ENCODE assay signal across 8 cellular contexts in genomic region chr22:36337365-36338130, GRCh38. TPM values are rescaled to one million over a fixed set of nuclear protein-coding genes. Genes with fewer than 3 reads are reported as not detected.
DNase-seq lines count a peak whose midpoint lies in the region; ATAC-seq and TF ChIP-seq lines count a peak whose summit lies in the region.

No MANE protein-coding gene starts in this region.

- H3K36me3 ChIP-seq in body of pancreas (replicated peaks in 1 of 2; ENCODE audit: insufficient read depth in 1 of 2, low read depth in 2 of 2), result peaks cover 0 to 18% of the 10 kb centered on the region in 2 donors
- H3K36me3 ChIP-seq in mucosa of rectum (ENCODE audit: control insufficient read depth in 2 of 2, insufficient read depth in 2 of 2, low read length in 2 of 2), result peaks cover 82 to 92% of the 10 kb centered on the region in 2 donors
- peaks cover 0 to 41% (median 20%) of the 10 kb centered on the region in 4 donors for H3K36me3 ChIP-seq in transverse colon

- H3K4me1 Mint-ChIP-seq in activated naive CD4-positive, alpha-beta T cell treated with anti-CD3 and anti-CD28 coated beads for 36 hours (ENCODE audit: low read depth), result peaks cover 97% of the 10 kb centered on the region

- TF ChIP-seq EP300 in transverse colon (IDR thresholded peaks at IDR 0.05; ENCODE audit: low read depth), result no peak

- H3K36me3 Mint-ChIP-seq in activated naive CD4-positive, alpha-beta T cell treated with anti-CD3 and anti-CD28 coated beads for 36 hours (ENCODE audit: low read depth), result peaks cover 79% of the 10 kb centered on the region

- H3K4me3 Mint-ChIP-seq in activated naive CD4-positive, alpha-beta T cell treated with anti-CD3 and anti-CD28 coated beads for 36 hours, result no peak overlapping the region

- DNase-seq in activated naive CD4-positive, alpha-beta T cell treated with anti-CD3 and anti-CD28 coated beads for 36 hours, result no peak
- no peak for DNase-seq in activated naive CD4-positive, alpha-beta T cell treated with anti-CD3 and anti-CD28 coated beads, Interleukin-2, amount 50 U/mL, for 16 hours
- DNase-seq in body of pancreas (no peak), transverse colon (no peak), NCI-H2171 (lab: John Stamatoyannopoulos, UW) (no peak), posterior vena cava (ENCODE audit: low spot score) (no peak), AML-193 (lab: John Stamatoyannopoulos, UW) (no peak)

- no peak for ATAC-seq in body of pancreas

- CTCF ChIA-PET in activated naive CD4-positive, alpha-beta T cell treated with anti-CD3 and anti-CD28 coated beads for 36 hours (lab: Charles Lee), result interaction anchor here (0.8 to 1.4 kb wide), 2 partner anchors 10 to 11 kb away, joined by 3 to 6 read pairs; no protein-coding TSS in a partner anchor

- H3K9me3 ChIP-seq in body of pancreas (no peaks in the 10 kb centered on the region), mucosa of rectum (ENCODE audit: control insufficient read depth in 2 of 2, low read length in 2 of 2) (no peaks in the 10 kb centered on the region), transverse colon (no peaks in the 10 kb centered on the region)

- H3K9me3 Mint-ChIP-seq in activated naive CD4-positive, alpha-beta T cell treated with anti-CD3 and anti-CD28 coated beads for 36 hours, result no peaks in the 10 kb centered on the region

- H3K4me1 ChIP-seq in body of pancreas, result peaks cover 68% of the 10 kb centered on the region
- H3K4me1 ChIP-seq in mucosa of rectum (ENCODE audit: control insufficient read depth in 2 of 2, insufficient read depth in 2 of 2, low read length in 2 of 2), result peaks cover 42 to 51% of the 10 kb centered on the region in 2 donors
- peaks cover 62 to 88% (median 66%) of the 10 kb centered on the region in 4 donors for H3K4me1 ChIP-seq in transverse colon

- TF ChIP-seq CTCF in body of pancreas (IDR thresholded peaks at IDR 0.05) (no peak), transverse colon (IDR thresholded peaks at IDR 0.05) (no peak)

- no peak overlapping the region for H3K9ac ChIP-seq in mucosa of rectum (ENCODE audit: low read depth in 1 of 2, low read length in 2 of 2)

- no peaks in the 10 kb centered on the region for H3K27me3 Mint-ChIP-seq in activated naive CD4-positive, alpha-beta T cell treated with anti-CD3 and anti-CD28 coated beads for 36 hours (ENCODE audit: low read depth)

- intact Hi-C loops in activated naive CD4-positive, alpha-beta T cell treated with anti-CD3 and anti-CD28 coated beads for 36 hours (cut with micrococcal nuclease), result no loop called here
- intact Hi-C loops in body of pancreas (cut with DNase I) (loop anchor here (5.0 kb wide), 1 partner anchor 45 kb away; no protein-coding TSS in a partner anchor), transverse colon (cut with DNase I; ENCODE audit: low total_unique reads) (no loop called here), posterior vena cava (cut with DNase I) (loop anchor here in 1 of 2 donors (10.0 kb wide), 1 partner anchor 1547 kb away; no protein-coding TSS in a partner anchor)

- in situ Hi-C loops in transverse colon (cut with MboI; ENCODE audit: low pct_ligation_motif_present in 1 of 4, low pct_unique_long_range_greater_than_20kb in 1 of 4, low sequenced_read_pairs in 3 of 4), result no loop called here

- H3K27ac Mint-ChIP-seq in activated naive CD4-positive, alpha-beta T cell treated with anti-CD3 and anti-CD28 coated beads for 36 hours, result peak overlapping the region; percentile 100

- H3K27me3 ChIP-seq in body of pancreas (no peaks in the 10 kb centered on the region), mucosa of rectum (ENCODE audit: control insufficient read depth in 2 of 2, insufficient read depth in 2 of 2, low read length in 2 of 2) (no peaks in the 10 kb centered on the region), transverse colon (no peaks in the 10 kb centered on the region)

- WGBS in body of pancreas, 2 donors, result 67 to 77% methylated on average over 8 of the region's 8 CpGs
- WGBS in transverse colon (ENCODE audit: low coverage in 1 of 2), 2 donors, result 41 to 44% methylated on average over 7 to 8 of the region's 8 CpGs

- TF ChIP-seq POLR2A in body of pancreas (IDR thresholded peaks at IDR 0.05) (no peak), transverse colon (IDR thresholded peaks at IDR 0.05) (no peak)

- peak overlapping the region; percentile 84 to 96 (median 90) for H3K27ac ChIP-seq in body of pancreas
- peak overlapping the region; percentile 28 to 95 for H3K27ac ChIP-seq in mucosa of rectum (ENCODE audit: low read depth in 2 of 2, low read length in 2 of 2)
- peak overlapping the region; percentile 92 to 99 (median 96) for H3K27ac ChIP-seq in transverse colon

- no peak overlapping the region for H3K4me3 ChIP-seq in body of pancreas
- no peak overlapping the region for H3K4me3 ChIP-seq in mucosa of rectum (ENCODE audit: low read length in 2 of 2)
- H3K4me3 ChIP-seq in transverse colon, result no peak overlapping the region

RNA-seq across cellular contexts. Expression of gene MYH9, which starts 50.2 kb away (rescaled TPM):
- 100 to 1,000 TPM; 574 to 625 TPM for total RNA-seq in activated naive CD4-positive, alpha-beta T cell treated with anti-CD3 and anti-CD28 coated beads for 36 hours
- 100 to 1,000 TPM; 294 to 323 TPM for total RNA-seq in body of pancreas
- 100 to 1,000 TPM; 385 to 511 (median 460) TPM for total RNA-seq in transverse colon
- total RNA-seq in posterior vena cava, result 100 to 1,000 TPM; 831 to 938 TPM
